Comparison of ENCODE assay signal across 8 cellular contexts in genomic region chr6:73134588-73134987, GRCh38.
DNase-seq lines count a peak whose midpoint lies in the region; ATAC-seq, FAIRE-seq and TF ChIP-seq lines count a peak whose summit lies in the region.

No MANE protein-coding gene starts in this region.

- no peak overlapping the region for H2AK5ac ChIP-seq in H1 (ENCODE audit: low read depth, low read length)

- 0 out of 2 replicates have a peak overlapping the region, but pooled peaks have one; percentile 19 for H4K8ac ChIP-seq in H1 (ENCODE audit: extremely low read depth, insufficient read depth, low read length)

- H3K4me2 ChIP-seq in H1 (ENCODE audit: insufficient read depth in 1 of 2, low read depth in 2 of 2, low read length in 2 of 2): no peak overlapping the region; a peak in 1 of 4 replicates

- H2AFZ ChIP-seq in H1 (ENCODE audit: low read length): peak overlapping the region; percentile 93

- H3K79me1 ChIP-seq in H1 (ENCODE audit: low read depth, low read length): no peaks in the 10 kb centered on the region

- H2BK120ac ChIP-seq in H1 (replicated peaks; ENCODE audit: low read depth, low read length): no peak overlapping the region

- H4K91ac ChIP-seq in H1 (replicated peaks; ENCODE audit: insufficient read length, low read length): no peak overlapping the region

- CTCF ChIA-PET in H1 (lab: Charles Lee; ENCODE audit: partially characterized antibody): interaction anchor here (0.6 to 13.4 kb wide), 40 partner anchors 9 to 754 kb away, joined by 3 to 168 read pairs (median 4); partner anchors contain the start of gene KCNQ5

- H2BK5ac ChIP-seq in H1 (ENCODE audit: low read depth, low read length): no peak overlapping the region; the same call in 1 of the 2 replicates

- no peak overlapping the region for H2BK12ac ChIP-seq in H1 (ENCODE audit: low read depth, low read length)

- no peak overlapping the region for H3K4ac ChIP-seq in H1 (replicated peaks; ENCODE audit: insufficient read length, low read depth, low read length)

- WGBS in H1 (ENCODE audit: extremely low coverage in 1 of 2, insufficient coverage in 1 of 2, insufficient read length in 1 of 2, insufficient replicate concordance in 2 of 2, low coverage in 1 of 2, low lambda C conversion rate in 2 of 2, missing lambda C conversion rate in 1 of 2), 2 experiments: 32% methylated on average over 11 of the region's 11 CpGs; no CpG with 5 or more reads in 1 of the 2 experiments

- H3K36me3 ChIP-seq in H1 (ENCODE audit: control insufficient read depth in 2 of 4, insufficient read depth in 4 of 4, low read length in 3 of 4) (no peaks in the 10 kb centered on the region), gastrocnemius medialis (no peaks in the 10 kb centered on the region)

- H3K9me3 ChIP-seq in H1 (ENCODE audit: insufficient read depth in 2 of 2, low read depth in 1 of 2, low read length in 1 of 2) (no peaks in the 10 kb centered on the region), gastrocnemius medialis (no peaks in the 10 kb centered on the region)

- peak; percentile 55 for DNase-seq in NAMALWA (ENCODE audit: low spot score)
- peak; percentile 84 to 97 for DNase-seq in H1 (ENCODE audit: low read depth in 1 of 2, low spot score in 2 of 2)
- peak; percentile 77 to 81 for DNase-seq in gastrocnemius medialis
- DNase-seq in MV-4-11 (lab: John Stamatoyannopoulos, UW): no peak
- DNase-seq in GF-D8 (lab: John Stamatoyannopoulos, UW): no peak
- DNase-seq in KBM-7: no peak

- H3K79me2 ChIP-seq in H1 (ENCODE audit: control insufficient read depth in 1 of 2, insufficient read depth in 2 of 2, low read length in 2 of 2): no peaks in the 10 kb centered on the region

- FAIRE-seq in H1 (lab: Jason Lieb, UNC): peak; percentile 77

- H3K27ac ChIP-seq in H1 (ENCODE audit: low read depth, low read length) (no peak overlapping the region), gastrocnemius medialis (peak overlapping the region; percentile 49 to 58 (median 54))

- H3K23me2 ChIP-seq in H1 (ENCODE audit: low read depth, low read length): no peaks in the 10 kb centered on the region

- no peak overlapping the region for H3K14ac ChIP-seq in H1 (ENCODE audit: insufficient read length)

- TF ChIP-seq EP300 in H1 (IDR thresholded peaks at IDR 0.05; ENCODE audit: borderline replicate concordance in 1 of 2, low read depth in 2 of 2, low read length in 2 of 2): no peak

- no peak overlapping the region for H3K56ac ChIP-seq in H1 (replicated peaks; ENCODE audit: insufficient read length, low read depth, low read length)

- intact Hi-C loops in gastrocnemius medialis (cut with DNase I; ENCODE audit: low total_unique reads): no loop called here

- TF ChIP-seq POLR2A in H1 (IDR thresholded peaks at IDR 0.05; ENCODE audit: control extremely low read depth in 1 of 2, low read depth in 2 of 2, low read length in 2 of 2) (no peak), gastrocnemius medialis (IDR thresholded peaks at IDR 0.05) (no peak)

- H3K4me1 ChIP-seq in H1 (replicated peaks in 1 of 4; ENCODE audit: control insufficient read depth in 3 of 4, insufficient read depth in 4 of 4, low read length in 3 of 4) (no peaks in the 10 kb centered on the region), gastrocnemius medialis (no peaks in the 10 kb centered on the region)

- H2BK15ac ChIP-seq in H1 (ENCODE audit: low read length): no peak overlapping the region

- H3K4me3 ChIP-seq in GM12875 (ENCODE audit: low read depth, low read length) (no peak overlapping the region), H1 (ENCODE audit: extremely low read depth in 1 of 4, insufficient read depth in 2 of 4, low read depth in 3 of 4, low read length in 4 of 4) (no peak overlapping the region), gastrocnemius medialis (no peak overlapping the region)

- H3K9ac ChIP-seq in H1 (replicated peaks in 1 of 4; ENCODE audit: extremely low read depth in 1 of 4, low read depth in 3 of 4, low read length in 3 of 4): no peak overlapping the region

- no peaks in the 10 kb centered on the region for H4K20me1 ChIP-seq in H1 (replicated peaks in 1 of 2; ENCODE audit: control insufficient read depth in 1 of 2, insufficient read depth in 2 of 2, low read length in 2 of 2)

- H4K5ac ChIP-seq in H1 (ENCODE audit: insufficient read length, low read depth, low read length): no peak overlapping the region

- POLR2A ChIA-PET in H1 (lab: Charles Lee; ENCODE audit: partially characterized antibody): no interaction called here

- no peaks in the 10 kb centered on the region for H3K27me3 ChIP-seq in H1 (replicated peaks in 1 of 4; ENCODE audit: control insufficient read depth in 3 of 4, extremely low read depth in 1 of 4, insufficient read depth in 3 of 4, low read length in 3 of 4)
- no peaks in the 10 kb centered on the region for H3K27me3 ChIP-seq in gastrocnemius medialis

- no peak overlapping the region for H3K23ac ChIP-seq in H1 (ENCODE audit: insufficient read length)

- TF ChIP-seq RAD21 in H1 (IDR thresholded peaks at IDR 0.05 in 1 of 2, conservative IDR thresholded peaks at IDR 0.05 in 1 of 2; ENCODE audit: low read depth in 2 of 2, low read length in 2 of 2): peak; percentile 75 to 82

- peak; percentile 98 to 99 for ATAC-seq in gastrocnemius medialis
- no peak for ATAC-seq in HG02588 (IDR thresholded peaks at IDR 0.05; ENCODE audit: unreplicated experiment)

- no peak overlapping the region for H2BK20ac ChIP-seq in H1 (ENCODE audit: low read length)

- in situ Hi-C loops in gastrocnemius medialis (cut with MboI; ENCODE audit: low sequenced_read_pairs in 4 of 4): loop anchor here in 3 of 4 donors (5.0 to 10.0 kb wide), 3 partner anchors 517 to 722 kb away; no protein-coding TSS in a partner anchor
- in situ Hi-C loops in KBM-7 (cut with MboI; ENCODE audit: low pct_unique_long_range_greater_than_20kb, low sequenced_read_pairs): loop anchor here (25.0 kb wide), 1 partner anchor 497 kb away; no protein-coding TSS in a partner anchor

- TF ChIP-seq CTCF in GM12875 (IDR thresholded peaks at IDR 0.05; ENCODE audit: borderline replicate concordance, insufficient read depth, low read depth, low read length) (peak; percentile 68), H1 (IDR thresholded peaks at IDR 0.05; ENCODE audit: control extremely low read depth in 1 of 3, insufficient read depth in 1 of 3, low read depth in 1 of 3, low read length in 3 of 3) (peak; percentile 98 to 99 (median 98)), gastrocnemius medialis (IDR thresholded peaks at IDR 0.05 in 4 of 5, conservative IDR thresholded peaks at IDR 0.05 in 1 of 5) (peak in 2 of 5 experiments; percentile 22 to 28)

- H3K18ac ChIP-seq in H1 (ENCODE audit: extremely low read depth, low read length): no peak overlapping the region

TF ChIP-seq in H1, 55 proteins besides CTCF, POLR2A, EP300 and RAD21 (continues in another document):
- TF ChIP-seq CHD1 (IDR thresholded peaks at IDR 0.05; ENCODE audit: low read depth, low read length) (no peak), NRF1 (IDR thresholded peaks at IDR 0.05; ENCODE audit: low read depth, low read length) (no peak), CREB1 (IDR thresholded peaks at IDR 0.05) (peak; percentile 93), SP2 (IDR thresholded peaks at IDR 0.05; ENCODE audit: low read length) (no peak), EGR1 (IDR thresholded peaks at IDR 0.05; ENCODE audit: borderline replicate concordance, low read depth, low read length) (no peak), SP4 (IDR thresholded peaks at IDR 0.05; ENCODE audit: low read length) (no peak), GABPA (IDR thresholded peaks at IDR 0.05; ENCODE audit: borderline replicate concordance, insufficient read depth, low read length) (peak; percentile 56; the same call in 1 of the 2 replicates), TEAD4 (IDR thresholded peaks at IDR 0.05; ENCODE audit: low read depth, low read length) (no peak)

Comparison
In these comparisons a context has a peak if more than half of its experiments do, and no peak if none do; other contexts are left out.
1. DNase-seq: peak in NAMALWA (single experiment), H1 (2 of 2) and gastrocnemius medialis (2 of 2); none in MV-4-11 (single experiment), GF-D8 (single experiment) and KBM-7 (single experiment).